In the genomic region with DNA sequence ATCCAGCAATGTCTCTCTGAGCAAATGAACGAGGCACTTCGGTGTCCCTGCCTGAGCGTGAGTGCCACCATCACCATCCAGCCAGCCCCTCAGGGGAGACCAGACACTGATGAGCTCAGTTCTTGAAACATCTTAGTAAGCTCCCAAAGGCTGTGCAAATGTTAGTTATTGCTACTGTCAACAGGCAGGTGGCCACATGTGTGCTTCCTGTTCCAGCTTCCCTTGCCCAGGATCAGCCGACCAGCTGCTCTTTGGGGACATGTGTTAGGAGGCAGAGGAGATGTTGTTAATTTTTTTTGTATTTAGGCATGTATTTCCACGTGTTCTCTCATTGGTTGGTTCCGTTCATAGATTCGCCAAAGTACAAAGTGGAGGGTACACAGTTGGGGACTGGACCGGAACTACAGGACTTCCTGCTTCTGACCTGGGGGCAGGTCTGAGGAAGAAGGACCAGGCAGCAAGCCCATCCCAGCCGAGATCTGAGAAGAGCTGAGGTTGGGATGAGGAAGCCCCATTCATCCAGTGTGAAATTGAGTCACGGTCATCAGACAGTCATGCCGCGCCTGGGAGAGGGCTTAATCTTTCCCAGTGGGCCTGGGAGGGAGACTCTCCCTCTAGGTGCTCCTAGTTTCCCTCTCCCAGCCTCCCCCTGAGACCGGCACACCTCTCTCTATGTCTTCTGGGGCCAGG, we compare ENCODE assay signal across 1 cellular context.
TF ChIP-seq lines count a peak whose summit lies in the region.

No MANE protein-coding gene starts in this region.

TF ChIP-seq in SK-N-SH, 30 proteins besides CTCF, POLR2A, EP300 and RAD21 (continued from another document):
- no peak for TF ChIP-seq FOXM1 (IDR thresholded peaks at IDR 0.05; ENCODE audit: low read depth)
- TF ChIP-seq RCOR1 (IDR thresholded peaks at IDR 0.05; ENCODE audit: low read length): no peak
- no peak for TF ChIP-seq NFIC (IDR thresholded peaks at IDR 0.05; ENCODE audit: borderline replicate concordance)
- TF ChIP-seq GABPA (IDR thresholded peaks at IDR 0.05; ENCODE audit: low read depth): no peak
- TF ChIP-seq IRF3 (IDR thresholded peaks at IDR 0.05; ENCODE audit: low read depth, low read length): no peak
- no peak for TF ChIP-seq ELF1 (IDR thresholded peaks at IDR 0.05)
- no peak for TF ChIP-seq JUND (IDR thresholded peaks at IDR 0.05)
- TF ChIP-seq, protein P1, sequence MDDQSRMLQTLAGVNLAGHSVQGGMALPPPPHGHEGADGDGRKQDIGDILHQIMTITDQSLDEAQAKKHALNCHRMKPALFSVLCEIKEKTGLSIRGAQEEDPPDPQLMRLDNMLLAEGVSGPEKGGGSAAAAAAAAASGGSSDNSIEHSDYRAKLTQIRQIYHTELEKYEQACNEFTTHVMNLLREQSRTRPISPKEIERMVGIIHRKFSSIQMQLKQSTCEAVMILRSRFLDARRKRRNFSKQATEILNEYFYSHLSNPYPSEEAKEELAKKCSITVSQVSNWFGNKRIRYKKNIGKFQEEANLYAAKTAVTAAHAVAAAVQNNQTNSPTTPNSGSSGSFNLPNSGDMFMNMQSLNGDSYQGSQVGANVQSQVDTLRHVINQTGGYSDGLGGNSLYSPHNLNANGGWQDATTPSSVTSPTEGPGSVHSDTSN (IDR thresholded peaks at IDR 0.05): no peak
- TF ChIP-seq TAF1 (IDR thresholded peaks at IDR 0.05; ENCODE audit: borderline replicate concordance, low read depth, low read length): no peak
